ENCODE assay signal across 18 cellular contexts in genomic region chr10:113857210-113857609, GRCh38. TPM values are rescaled to one million over a fixed set of nuclear protein-coding genes. Genes with fewer than 3 reads are reported as not detected.
A peak's percentile ranks its signal among the peaks of the same experiment; 100 is the strongest.
DNase-seq lines count a peak whose midpoint lies in the region; ATAC-seq and TF ChIP-seq lines count a peak whose summit lies in the region.
"Had no signal": no experiment of that assay in that cellular context is flagged by ENCODE, and none has a peak within 500 bp of the region (broad histone marks: within the 10 kb centered on the region; RNA-seq: fewer than 3 reads in every experiment).

No MANE protein-coding gene starts in this region.

- no peak for ATAC-seq in psoas muscle
- ATAC-seq in GM18502 (IDR thresholded peaks at IDR 0.05; ENCODE audit: poor library complexity, unreplicated experiment) = no peak
- ATAC-seq in HG03457 (IDR thresholded peaks at IDR 0.05; ENCODE audit: unreplicated experiment) = no peak
- ATAC-seq: activated CD4-positive, alpha-beta T cell treated with anti-CD3 and anti-CD28 coated beads for 36 hours; naive thymus-derived CD8-positive, alpha-beta T cell; right cardiac atrium had no signal

- intact Hi-C loops in psoas muscle (cut with DNase I) = no loop called here

- no peak overlapping the region for H3K9ac ChIP-seq in endocrine pancreas (ENCODE audit: control insufficient read depth, insufficient read depth, low read length)

- peak overlapping the region; percentile 91; the same call in 1 of the 2 replicates for H3K4me3 Mint-ChIP-seq in HFFc6
- H3K4me3 Mint-ChIP-seq: activated CD4-positive, alpha-beta T cell treated with anti-CD3 and anti-CD28 coated beads for 36 hours; activated naive CD4-positive, alpha-beta T cell treated with anti-CD3 and anti-CD28 coated beads, Interleukin-2, amount 50 U/mL, for 24 hours; T-helper 1 cell treated with Interleukin-12 subunit alpha and Interleukin-12 subunit beta and Interleukin-4 antibody, amounts not matched to agents 30 μg/mL and 1 μg/mL, for 36 hours had no signal

- H3K27me3 ChIP-seq in GM06990 (replicated peaks; ENCODE audit: control insufficient read depth, insufficient read depth, low read length) (no peaks in the 10 kb centered on the region), endocrine pancreas (ENCODE audit: control insufficient read depth, insufficient read depth, low read length) (no peaks in the 10 kb centered on the region), psoas muscle (ENCODE audit: insufficient read depth in 3 of 3, low read length in 2 of 3) (no peaks in the 10 kb centered on the region)
- H3K27me3 ChIP-seq: MG63, thyroid gland had no signal

- H3K4me1 Mint-ChIP-seq in HFFc6 (ENCODE audit: low read depth) = peaks cover 50% of the 10 kb centered on the region

- DNase-seq in GM06990 (ENCODE audit: extremely low read depth, insufficient read length) = no peak
- DNase-seq in HFFc6 = no peak
- DNase-seq in psoas muscle = no peak
- DNase-seq in NCI-H187 treated with DMSO at 0.1 percent for 48 hours (lab: John Stamatoyannopoulos, UW) = no peak
- DNase-seq: activated CD4-positive, alpha-beta T cell treated with anti-CD3 and anti-CD28 coated beads for 36 hours; effector CD8-positive, alpha-beta T cell; MG63; naive thymus-derived CD8-positive, alpha-beta T cell; NCI-H526 treated with DMSO at 0.1 percent for 48 hours; right cardiac atrium; stimulated activated CD4-positive, alpha-beta T cell treated with anti-CD3 and anti-CD28 coated beads, Interleukin-2, amount 100 ng/mL, for 48 hours; thyroid gland had no signal

- H3K36me3 ChIP-seq in GM06990 (ENCODE audit: control insufficient read depth, insufficient read depth, low read length) = peaks cover 1% of the 10 kb centered on the region
- H3K36me3 ChIP-seq in endocrine pancreas (ENCODE audit: control insufficient read depth, insufficient read depth, low read length) = peaks cover 5% of the 10 kb centered on the region
- H3K36me3 ChIP-seq in psoas muscle (ENCODE audit: insufficient read depth in 1 of 2, low read depth in 1 of 2) = peaks cover 0 to 38% of the 10 kb centered on the region in 2 donors

- no peaks in the 10 kb centered on the region for H3K9me3 Mint-ChIP-seq in HFFc6
- H3K9me3 Mint-ChIP-seq: activated naive CD4-positive, alpha-beta T cell treated with anti-CD3 and anti-CD28 coated beads, Interleukin-2, amount 50 U/mL, for 24 hours had no signal

- H3K27me3 Mint-ChIP-seq in HFFc6 (ENCODE audit: insufficient read depth) = peaks cover 4% of the 10 kb centered on the region; the same call in 1 of the 2 replicates
- H3K27me3 Mint-ChIP-seq: activated CD4-positive, alpha-beta T cell treated with anti-CD3 and anti-CD28 coated beads for 36 hours; activated naive CD4-positive, alpha-beta T cell treated with anti-CD3 and anti-CD28 coated beads, Interleukin-2, amount 50 U/mL, for 24 hours; naive thymus-derived CD8-positive, alpha-beta T cell had no signal

- H3K27ac Mint-ChIP-seq in HFFc6 = no peak overlapping the region
- H3K27ac Mint-ChIP-seq: activated CD4-positive, alpha-beta T cell treated with anti-CD3 and anti-CD28 coated beads for 36 hours; activated naive CD4-positive, alpha-beta T cell treated with anti-CD3 and anti-CD28 coated beads, Interleukin-2, amount 50 U/mL, for 24 hours; T-helper 1 cell treated with Interleukin-12 subunit alpha and Interleukin-12 subunit beta and Interleukin-4 antibody, amounts not matched to agents 30 μg/mL and 1 μg/mL, for 36 hours had no signal

- H3K36me3 Mint-ChIP-seq in HFFc6 (ENCODE audit: low read depth) = peaks cover 24% of the 10 kb centered on the region

- H3K4me3 ChIP-seq in GM06990 (replicated peaks; ENCODE audit: low read depth, low read length) = peak overlapping the region; percentile 19; the same call in 1 of the 2 replicates
- peak overlapping the region; percentile 15 for H3K4me3 ChIP-seq in endocrine pancreas (ENCODE audit: control insufficient read depth, insufficient read depth, low read length)
- H3K4me3 ChIP-seq in psoas muscle = peak overlapping the region; percentile 93
- H3K4me3 ChIP-seq: lung, thyroid gland had no signal

- no peak overlapping the region for H3K27ac ChIP-seq in psoas muscle
- H3K27ac ChIP-seq: thyroid gland had no signal

- no peak for TF ChIP-seq CTCF in GM06990 (IDR thresholded peaks at IDR 0.05; ENCODE audit: insufficient read depth, low read length, poor library complexity, severe bottlenecking)
- TF ChIP-seq CTCF in HFFc6 (IDR thresholded peaks at IDR 0.05) = no peak
- no peak for TF ChIP-seq CTCF in psoas muscle (IDR thresholded peaks at IDR 0.05)

- peaks cover 43% of the 10 kb centered on the region for H3K4me1 ChIP-seq in endocrine pancreas (ENCODE audit: control insufficient read depth, insufficient read depth, low read length)
- peaks cover 42% of the 10 kb centered on the region for H3K4me1 ChIP-seq in psoas muscle

- no peaks in the 10 kb centered on the region for H3K9me3 ChIP-seq in endocrine pancreas (ENCODE audit: control insufficient read depth, low read length)
- no peaks in the 10 kb centered on the region for H3K9me3 ChIP-seq in psoas muscle
- H3K9me3 ChIP-seq: MG63, thyroid gland had no signal

RNA-seq across cellular contexts. Expression of gene NHLRC2, which starts 2.7 kb away (rescaled TPM):
- 10 to 100 TPM; 24.0 to 27.4 (median 25.9) TPM for total RNA-seq in HFFc6 (2021; fragmentation: NEBNext Ultra II Directional; extraction: Animal tissue kit (Norgen Biotek cat#: 25700))
- 10 to 100 TPM; 24.6 to 30.0 (median 27.5) TPM for total RNA-seq in psoas muscle
- polyA plus RNA-seq in psoas muscle = 1 to 10 TPM; 3.8 to 5.6 (median 4.3) TPM

RNA-seq across cellular contexts. Expression of gene DCLRE1A, which starts 3.3 kb away (rescaled TPM):
- 1 to 10 TPM; 4.9 to 6.1 (median 5.4) TPM for total RNA-seq in HFFc6 (2021; fragmentation: NEBNext Ultra II Directional; extraction: Animal tissue kit (Norgen Biotek cat#: 25700))
- 1 to 10 TPM; 2.3 to 4.1 (median 3.4) TPM for total RNA-seq in psoas muscle
- 1 to 10 TPM; 1.9 to 5.1 (median 2.0) TPM for polyA plus RNA-seq in psoas muscle

Comparison
In these comparisons a context has a peak if more than half of its experiments do, and no peak if none do; other contexts are left out.
1. H3K4me3 ChIP-seq: peak in every context shown above with its lines; median percentile 93 in psoas muscle; 19 in GM06990; 15 in endocrine pancreas.